ENCODE assay signal across 8 cellular contexts in the genomic region with DNA sequence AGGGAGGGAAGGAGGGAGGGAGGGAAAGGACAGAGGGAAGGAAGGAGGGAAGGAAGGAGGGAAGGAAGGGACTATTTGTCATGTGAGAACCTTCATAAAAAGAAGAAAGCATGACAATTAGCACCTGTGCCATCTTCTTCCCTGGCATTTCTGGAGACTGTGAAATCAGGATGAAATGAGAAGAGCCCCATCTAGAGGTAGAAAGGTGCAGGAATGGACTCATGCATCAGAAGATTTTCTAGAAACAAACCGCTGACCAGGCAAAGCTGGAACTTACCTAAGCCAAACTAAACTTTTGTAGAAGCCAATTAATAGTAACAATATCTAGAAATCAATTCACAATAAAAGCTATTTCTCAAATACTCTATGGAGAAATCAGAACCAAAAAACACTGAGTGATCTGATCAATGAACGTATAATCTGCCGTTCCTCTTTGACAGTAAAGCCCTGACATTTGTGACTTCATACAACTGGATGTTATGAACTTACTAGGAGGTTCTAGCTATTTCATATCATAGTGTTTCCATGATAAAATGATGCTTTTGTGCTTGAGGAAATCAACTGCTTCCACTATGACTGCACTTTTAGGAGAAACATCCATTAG. TPM values are rescaled to one million over a fixed set of nuclear protein-coding genes. Genes with fewer than 3 reads are reported as not detected.
A peak's percentile ranks its signal among the peaks of the same experiment; 100 is the strongest.
DNase-seq lines count a peak whose midpoint lies in the region; ATAC-seq and TF ChIP-seq lines count a peak whose summit lies in the region.

No MANE protein-coding gene starts in this region.

- H3K9me3 ChIP-seq in CD4-positive, alpha-beta memory T cell (ENCODE audit: control insufficient read depth in 1 of 2, low read length in 2 of 2) = no peaks in the 10 kb centered on the region
- H3K9me3 ChIP-seq in right lobe of liver = no peaks in the 10 kb centered on the region

- TF ChIP-seq CTCF in chondrocyte (IDR thresholded peaks at IDR 0.05) = peak; percentile 85
- peak; percentile 71 to 81 (median 76) for TF ChIP-seq CTCF in right lobe of liver (IDR thresholded peaks at IDR 0.05)

- H3K9me3 Mint-ChIP-seq in CD4-positive, alpha-beta memory T cell = no peaks in the 10 kb centered on the region
- H3K9me3 Mint-ChIP-seq in chondrocyte (ENCODE audit: low read depth) = no peaks in the 10 kb centered on the region

- no peak overlapping the region for H3K27ac Mint-ChIP-seq in CD4-positive, alpha-beta memory T cell
- no peak overlapping the region for H3K27ac Mint-ChIP-seq in chondrocyte (ENCODE audit: unreplicated experiment)

- 30% methylated on average over 3 of the region's 3 CpGs for WGBS in right lobe of liver (ENCODE audit: insufficient coverage, low coverage, low lambda C conversion rate, missing lambda C conversion rate)

- DNase-seq in CD4-positive, alpha-beta memory T cell = peak in 4 of 5 donors; percentile 37 to 45 (median 42)
- peak; percentile 36 for DNase-seq in HCEC 1CT
- peak; percentile 57 for DNase-seq in NCI-H748 (lab: John Stamatoyannopoulos, UW; ENCODE audit: unreplicated experiment)
- no peak for DNase-seq in chondrocyte (ENCODE audit: low spot score)
- no peak for DNase-seq in right lobe of liver
- DNase-seq in OCI-M2 (lab: John Stamatoyannopoulos, UW; ENCODE audit: unreplicated experiment) = no peak
- no peak for DNase-seq in NK-92 treated with Interleukin-12 subunit alpha and Interleukin-12 subunit beta, amount 100 ng/mL, for 24 hours (lab: John Stamatoyannopoulos, UW)
- DNase-seq in activated effector memory CD4-positive, alpha-beta T cell treated with anti-CD3 and anti-CD28 coated beads, Interleukin-2, amount 50 U/mL, for 16 hours = no peak

- ATAC-seq in right lobe of liver = peak; percentile 83 to 94 (median 90)

- no peak overlapping the region for H3K4me3 Mint-ChIP-seq in CD4-positive, alpha-beta memory T cell
- H3K4me3 Mint-ChIP-seq in chondrocyte (ENCODE audit: unreplicated experiment) = no peak overlapping the region

- intact Hi-C loops in CD4-positive, alpha-beta memory T cell (cut with micrococcal nuclease) = loop anchor here (1.0 kb wide), 3 partner anchors 119 to 477 kb away; no protein-coding TSS in a partner anchor
- intact Hi-C loops in right lobe of liver (cut with DNase I) = loop anchor here in 1 of 2 donors (5.0 to 10.0 kb wide), 2 partner anchors 120 to 483 kb away; no protein-coding TSS in a partner anchor

- no peaks in the 10 kb centered on the region for H3K27me3 Mint-ChIP-seq in CD4-positive, alpha-beta memory T cell
- peaks cover 23% of the 10 kb centered on the region for H3K27me3 Mint-ChIP-seq in chondrocyte (ENCODE audit: low read depth)

- no peaks in the 10 kb centered on the region for H3K36me3 ChIP-seq in CD4-positive, alpha-beta memory T cell (ENCODE audit: insufficient read depth, low read length)
- H3K36me3 ChIP-seq in right lobe of liver = no peaks in the 10 kb centered on the region

- no peak overlapping the region for H3K27ac ChIP-seq in CD4-positive, alpha-beta memory T cell (ENCODE audit: low read depth, low read length)
- no peak overlapping the region for H3K27ac ChIP-seq in right lobe of liver

- peaks cover 5% of the 10 kb centered on the region for H3K4me1 ChIP-seq in CD4-positive, alpha-beta memory T cell (ENCODE audit: insufficient read depth, low read length)
- no peaks in the 10 kb centered on the region for H3K4me1 ChIP-seq in right lobe of liver

- H3K4me3 ChIP-seq in CD4-positive, alpha-beta memory T cell (ENCODE audit: low read length in 2 of 2) = no peak overlapping the region
- H3K4me3 ChIP-seq in right lobe of liver = no peak overlapping the region

- no peaks in the 10 kb centered on the region for H3K27me3 ChIP-seq in CD4-positive, alpha-beta memory T cell (ENCODE audit: insufficient read depth, low read length)
- H3K27me3 ChIP-seq in right lobe of liver = no peaks in the 10 kb centered on the region

- no peak for TF ChIP-seq POLR2A in right lobe of liver (IDR thresholded peaks at IDR 0.05)

- CTCF ChIA-PET in CD4-positive, alpha-beta memory T cell (lab: Charles Lee; ENCODE audit: partially characterized antibody) = interaction anchor here (0.7 to 2.3 kb wide), 23 partner anchors 11 to 482 kb away, joined by 3 to 47 read pairs (median 4); a partner anchor contains a TSS

- H3K4me1 Mint-ChIP-seq in CD4-positive, alpha-beta memory T cell = peaks cover 4 to 6% (median 5%) of the 10 kb centered on the region in 4 donors
- no peaks in the 10 kb centered on the region for H3K4me1 Mint-ChIP-seq in chondrocyte (ENCODE audit: low read depth)

- POLR2A ChIA-PET in CD4-positive, alpha-beta memory T cell (lab: Charles Lee; ENCODE audit: partially characterized antibody) = no interaction called here

- H3K36me3 Mint-ChIP-seq in CD4-positive, alpha-beta memory T cell = peaks cover 0 to 1% of the 10 kb centered on the region in 2 donors
- no peaks in the 10 kb centered on the region for H3K36me3 Mint-ChIP-seq in chondrocyte (ENCODE audit: low read depth)

RNA-seq across cellular contexts. Expression of a gene that starts 24.4 kb away (rescaled TPM):
- 10 to 100 TPM; 34.4 to 37.6 TPM for total RNA-seq in CD4-positive, alpha-beta memory T cell
- 10 to 100 TPM in 1 of 2 donors, 1 to 10 TPM in 1; 5.6 to 21.4 TPM for polyA plus RNA-seq in CD4-positive, alpha-beta memory T cell
- total RNA-seq in chondrocyte (0.48 to 0.82 TPM (median 0.82 TPM) in 3 replicates), right lobe of liver (1 to 10 TPM in 3 of 6 experiments, under 1 TPM in 3; 0.43 to 1.5 (median 0.91) TPM)

Comparison
In these comparisons a context has a peak if more than half of its experiments do, and no peak if none do; other contexts are left out.
1. DNase-seq: peak in CD4-positive, alpha-beta memory T cell (4 of 5), HCEC 1CT (single experiment) and NCI-H748 (single experiment); none in chondrocyte (single experiment), right lobe of liver (0 of 3), OCI-M2 (single experiment), NK-92 treated with Interleukin-12 subunit alpha and Interleukin-12 subunit beta, amount 100 ng/mL, for 24 hours (single experiment) and activated effector memory CD4-positive, alpha-beta T cell treated with anti-CD3 and anti-CD28 coated beads, Interleukin-2, amount 50 U/mL, for 16 hours (single experiment).
2. RNA of a gene that starts 24.4 kb away (total RNA-seq): 34.4 to 37.6 TPM in CD4-positive, alpha-beta memory T cell; 0.43 to 1.5 TPM in right lobe of liver and 0.48 to 0.82 TPM in chondrocyte; every median in the first group is over 10 times any median in the second.